In the genomic region with DNA sequence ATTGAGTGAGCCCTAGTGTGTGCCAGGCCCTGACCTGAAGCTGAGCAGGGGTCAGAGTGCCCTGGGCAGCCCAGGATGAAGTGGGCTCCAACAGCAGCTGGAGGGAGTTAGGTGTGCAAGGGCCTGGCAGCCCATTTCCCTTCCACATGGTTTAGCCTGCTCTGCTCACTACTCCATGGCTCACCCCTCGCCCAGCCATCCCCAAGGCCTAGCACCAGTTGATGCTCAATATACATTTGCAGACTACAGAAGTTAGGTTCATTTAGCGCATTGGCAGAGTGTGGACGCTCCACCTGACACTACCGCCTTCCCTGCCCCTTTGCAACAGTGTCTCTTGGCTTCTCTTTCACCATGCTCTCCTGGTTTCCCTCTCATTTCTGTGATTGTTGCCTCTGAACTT, we compare ENCODE assay signal across 2 cellular contexts.
TF ChIP-seq lines count a peak whose summit lies in the region.

No MANE protein-coding gene starts in this region.

TF ChIP-seq in IMR-90, 13 proteins besides CTCF, POLR2A, EP300 and RAD21:
- TF ChIP-seq MXI1 (IDR thresholded peaks at IDR 0.05; ENCODE audit: borderline replicate concordance, low read depth, low read length) (no peak), CHD1 (IDR thresholded peaks at IDR 0.05; ENCODE audit: low read depth, low read length) (no peak), FOS (IDR thresholded peaks at IDR 0.05; ENCODE audit: low read depth, low read length) (no peak), SMC3 (IDR thresholded peaks at IDR 0.05; ENCODE audit: low read depth, low read length) (no peak), RFX5 (IDR thresholded peaks at IDR 0.05; ENCODE audit: low read depth, low read length) (no peak), CEBPB (IDR thresholded peaks at IDR 0.05; ENCODE audit: low read depth, low read length) (no peak), MAFK (IDR thresholded peaks at IDR 0.05; ENCODE audit: low read depth, low read length) (no peak), MAZ (IDR thresholded peaks at IDR 0.05; ENCODE audit: borderline replicate concordance, low read depth, low read length) (no peak), BHLHE40 (IDR thresholded peaks at IDR 0.05; ENCODE audit: low read depth, low read length) (no peak), RCOR1 (IDR thresholded peaks at IDR 0.05; ENCODE audit: insufficient replicate concordance, low read length) (no peak), NFE2L2 (IDR thresholded peaks at IDR 0.05; ENCODE audit: low read depth, low read length) (no peak)
- TF ChIP-seq, protein P1, sequence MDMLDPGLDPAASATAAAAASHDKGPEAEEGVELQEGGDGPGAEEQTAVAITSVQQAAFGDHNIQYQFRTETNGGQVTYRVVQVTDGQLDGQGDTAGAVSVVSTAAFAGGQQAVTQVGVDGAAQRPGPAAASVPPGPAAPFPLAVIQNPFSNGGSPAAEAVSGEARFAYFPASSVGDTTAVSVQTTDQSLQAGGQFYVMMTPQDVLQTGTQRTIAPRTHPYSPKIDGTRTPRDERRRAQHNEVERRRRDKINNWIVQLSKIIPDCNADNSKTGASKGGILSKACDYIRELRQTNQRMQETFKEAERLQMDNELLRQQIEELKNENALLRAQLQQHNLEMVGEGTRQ (IDR thresholded peaks at IDR 0.05; ENCODE audit: low read depth, low read length): no peak
- TF ChIP-seq, protein P2, sequence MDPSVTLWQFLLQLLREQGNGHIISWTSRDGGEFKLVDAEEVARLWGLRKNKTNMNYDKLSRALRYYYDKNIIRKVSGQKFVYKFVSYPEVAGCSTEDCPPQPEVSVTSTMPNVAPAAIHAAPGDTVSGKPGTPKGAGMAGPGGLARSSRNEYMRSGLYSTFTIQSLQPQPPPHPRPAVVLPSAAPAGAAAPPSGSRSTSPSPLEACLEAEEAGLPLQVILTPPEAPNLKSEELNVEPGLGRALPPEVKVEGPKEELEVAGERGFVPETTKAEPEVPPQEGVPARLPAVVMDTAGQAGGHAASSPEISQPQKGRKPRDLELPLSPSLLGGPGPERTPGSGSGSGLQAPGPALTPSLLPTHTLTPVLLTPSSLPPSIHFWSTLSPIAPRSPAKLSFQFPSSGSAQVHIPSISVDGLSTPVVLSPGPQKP (IDR thresholded peaks at IDR 0.05; ENCODE audit: borderline replicate concordance, low read depth, low read length): no peak
TF ChIP-seq in IMR-90: peak in this region for 0.

TF ChIP-seq in GM12878, 131 proteins besides CTCF, POLR2A, EP300 and RAD21:
- no peak for TF ChIP-seq IKZF2 (IDR thresholded peaks at IDR 0.05)
- no peak for TF ChIP-seq HDAC6 (IDR thresholded peaks at IDR 0.05; ENCODE audit: unreplicated experiment)
- no peak for TF ChIP-seq PAX5 (IDR thresholded peaks at IDR 0.05; ENCODE audit: borderline replicate concordance, low read depth, low read length)
- TF ChIP-seq NR2F1 (conservative IDR thresholded peaks at IDR 0.05): no peak
- TF ChIP-seq CBFB (IDR thresholded peaks at IDR 0.05; ENCODE audit: low read depth): no peak
- no peak for TF ChIP-seq RB1 (IDR thresholded peaks at IDR 0.05; ENCODE audit: borderline replicate concordance)
- no peak for TF ChIP-seq IKZF1 (conservative IDR thresholded peaks at IDR 0.05)
- no peak for TF ChIP-seq SUPT20H (IDR thresholded peaks at IDR 0.05; ENCODE audit: borderline replicate concordance, control insufficient read depth, low read depth, low read length)
- TF ChIP-seq CHD4 (IDR thresholded peaks at IDR 0.05): no peak
- no peak for TF ChIP-seq SMARCA5 (IDR thresholded peaks at IDR 0.05)
